ENCODE assay signal across 8 cellular contexts in the genomic region with DNA sequence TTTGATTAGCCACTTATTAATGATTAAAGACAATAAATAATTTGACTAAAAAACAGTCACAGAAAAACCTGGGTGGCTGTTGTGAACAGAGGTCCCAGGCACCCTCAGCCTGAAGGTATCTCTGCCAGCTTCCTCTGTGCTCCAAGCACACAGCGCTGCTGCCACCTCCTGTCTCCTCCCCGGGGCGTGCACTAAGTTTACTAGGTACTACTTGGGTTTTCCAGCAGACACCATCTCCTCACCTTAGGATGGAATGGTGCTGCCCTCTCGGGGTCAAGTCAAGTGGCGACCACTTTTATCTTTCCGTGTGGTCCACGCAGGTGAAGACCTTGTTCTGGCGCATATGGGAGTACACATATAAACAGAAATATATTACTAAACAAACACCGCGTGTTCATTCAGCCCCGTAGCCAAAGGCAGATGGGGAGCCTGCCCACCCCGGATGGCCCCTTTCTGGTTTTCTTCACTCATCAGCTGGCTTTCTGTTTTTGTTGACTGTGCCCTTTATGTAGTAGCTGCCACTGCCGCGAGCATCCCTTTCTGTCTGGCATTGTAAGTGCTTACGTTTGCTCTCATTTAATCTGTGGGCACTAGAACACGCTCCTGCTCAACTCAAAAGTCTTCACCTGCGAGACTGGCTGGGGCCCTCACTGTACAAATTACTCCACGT.
A peak's percentile ranks its signal among the peaks of the same experiment; 100 is the strongest.
DNase-seq lines count a peak whose midpoint lies in the region; ATAC-seq, FAIRE-seq and TF ChIP-seq lines count a peak whose summit lies in the region.

No MANE protein-coding gene starts in this region.

- DNase-seq in A673 (ENCODE audit: low spot score) (peak; percentile 4), GM20000 (ENCODE audit: low spot score) (peak; percentile 36), T follicular helper cell (ENCODE audit: low read depth) (peak; percentile 40), fibroblast of villous mesenchyme (ENCODE audit: low read depth) (no peak), small intestine (peak; percentile 56), spleen (no peak)

- POLR2A ChIA-PET in A673 (lab: Charles Lee; ENCODE audit: low non-redundant PET): no interaction called here

- FAIRE-seq in small intestine (lab: Jason Lieb, UNC): no peak

- peak; percentile 45 for TF ChIP-seq CTCF in A673 (conservative IDR thresholded peaks at IDR 0.05; ENCODE audit: low read depth, low read length)
- no peak for TF ChIP-seq CTCF in GM20000 (IDR thresholded peaks at IDR 0.05; ENCODE audit: extremely low read depth, missing control alignments)
- TF ChIP-seq CTCF in fibroblast of villous mesenchyme (IDR thresholded peaks at IDR 0.05; ENCODE audit: insufficient read depth, low read depth, low read length): peak; percentile 40
- TF ChIP-seq CTCF in spleen (IDR thresholded peaks at IDR 0.05 in 8 of 11, conservative IDR thresholded peaks at IDR 0.05 in 3 of 11): peak in 3 of 11 experiments; percentile 13 to 24 (median 17)

- H3K4me3 ChIP-seq in A673 (ENCODE audit: low read depth, low read length, poor library complexity, severe bottlenecking) (no peak overlapping the region), fibroblast of villous mesenchyme (ENCODE audit: low read depth, low read length) (no peak overlapping the region), small intestine (ENCODE audit: low read depth in 1 of 2, low read length in 2 of 2) (no peak overlapping the region), spleen (no peak overlapping the region)

- H3K36me3 ChIP-seq in A673 (ENCODE audit: insufficient read depth, low read length, poor library complexity, severe bottlenecking): peaks cover 3% of the 10 kb centered on the region
- H3K36me3 ChIP-seq in small intestine (ENCODE audit: control insufficient read depth in 2 of 2, insufficient read depth in 2 of 2, low read length in 2 of 2): peaks cover under 1 to 2% of the 10 kb centered on the region in 2 donors
- peaks cover 0 to 82% (median 6%) of the 10 kb centered on the region in 6 donors for H3K36me3 ChIP-seq in spleen

- intact Hi-C loops in A673 (cut with micrococcal nuclease; ENCODE audit: unreplicated experiment) (no loop called here), spleen (cut with DNase I; ENCODE audit: low total_unique reads) (loop anchor here (10.0 kb wide), 1 partner anchor 98 kb away; no protein-coding TSS in a partner anchor)

- no peaks in the 10 kb centered on the region for H3K27me3 ChIP-seq in A673 (replicated peaks; ENCODE audit: insufficient read depth, low read depth, low read length, poor library complexity)
- H3K27me3 ChIP-seq in small intestine (ENCODE audit: control insufficient read depth in 2 of 2, insufficient read depth in 2 of 2, low read length in 2 of 2): no peaks in the 10 kb centered on the region
- no peaks in the 10 kb centered on the region for H3K27me3 ChIP-seq in spleen (replicated peaks in 1 of 7)

- 43 to 67% (median 64%) methylated on average over 18 of the region's 18 CpGs for WGBS in small intestine, 3 donors
- WGBS in spleen, 5 donors: 88 to 93% (median 91%) methylated on average over 18 of the region's 18 CpGs

- no peaks in the 10 kb centered on the region for H3K9me3 ChIP-seq in A673 (ENCODE audit: low read depth, low read length, poor library complexity, severe bottlenecking)
- H3K9me3 ChIP-seq in small intestine (ENCODE audit: control insufficient read depth, low read depth): no peaks in the 10 kb centered on the region
- no peaks in the 10 kb centered on the region for H3K9me3 ChIP-seq in spleen

- CTCF ChIA-PET in A673 (lab: Charles Lee): interaction anchor here (0.5 kb wide), 1 partner anchor 10 kb away, joined by 4 read pairs; no protein-coding TSS in a partner anchor

- H3K27ac ChIP-seq in A673 (ENCODE audit: low read depth, low read length, poor library complexity, severe bottlenecking) (no peak overlapping the region), small intestine (ENCODE audit: low read depth in 1 of 2, low read length in 1 of 2) (no peak overlapping the region), spleen (no peak overlapping the region)

- ATAC-seq in GM19452 (IDR thresholded peaks at IDR 0.05; ENCODE audit: unreplicated experiment) (no peak), HG03139 (IDR thresholded peaks at IDR 0.05; ENCODE audit: unreplicated experiment) (no peak)

- no peak for TF ChIP-seq POLR2A in spleen (IDR thresholded peaks at IDR 0.05)

- H3K4me1 ChIP-seq in A673 (ENCODE audit: insufficient read depth, low read length, poor library complexity, severe bottlenecking) (no peaks in the 10 kb centered on the region), small intestine (ENCODE audit: control insufficient read depth in 2 of 2, insufficient read depth in 1 of 2, low read depth in 1 of 2, low read length in 1 of 2) (peaks cover 2% of the 10 kb centered on the region in 2 donors), spleen (no peaks in the 10 kb centered on the region)

- no TSS peak for BruUV-seq in A673 (replicated peaks; lab: Mats Ljungman, UMichigan)

Comparison
In these comparisons a context has a peak if more than half of its experiments do, and no peak if none do; other contexts are left out.
1. DNase-seq: peak in A673 (single experiment), GM20000 (single experiment), T follicular helper cell (single experiment) and small intestine (single experiment); none in fibroblast of villous mesenchyme (single experiment) and spleen (single experiment).